Comparison of ENCODE assay signal across 8 cellular contexts in the genomic region with DNA sequence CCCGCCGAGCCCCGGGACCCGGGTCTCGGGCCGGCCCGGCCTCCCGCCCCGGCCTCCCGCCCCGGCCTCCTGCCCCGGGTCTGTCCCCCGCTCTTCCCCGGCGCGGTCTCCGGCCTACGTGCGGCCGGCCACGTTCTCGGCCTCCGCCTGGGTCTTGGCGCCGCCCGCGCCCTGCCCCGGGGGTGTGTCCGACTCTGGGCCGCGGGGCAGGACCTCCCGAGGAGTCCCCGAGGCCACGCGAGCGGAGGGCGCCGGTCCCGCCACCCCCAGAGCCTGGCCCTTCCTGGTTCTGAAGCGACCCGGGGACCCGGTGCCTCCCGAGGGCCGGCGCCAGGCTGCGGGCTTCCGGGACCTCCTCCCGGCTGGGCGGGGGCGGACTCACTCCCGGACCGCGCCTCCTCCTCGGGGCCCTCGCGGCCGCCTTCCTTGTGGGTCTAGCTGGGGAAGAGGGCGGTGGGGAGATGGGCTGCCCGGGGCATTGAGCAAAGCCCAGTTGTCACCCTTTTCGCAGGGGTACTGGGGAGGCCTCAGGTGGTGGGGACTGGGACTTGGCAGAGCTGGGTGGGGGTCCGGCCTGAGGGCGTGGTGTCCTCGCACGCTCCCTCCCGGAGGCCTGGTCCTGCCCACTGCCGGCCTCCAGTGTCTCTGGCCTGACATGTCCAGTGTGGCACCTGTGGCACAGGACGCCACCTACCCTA. TPM values are rescaled to one million over a fixed set of nuclear protein-coding genes. Genes with fewer than 3 reads are reported as not detected.
A peak's percentile ranks its signal among the peaks of the same experiment; 100 is the strongest.
DNase-seq lines count a peak whose midpoint lies in the region; ATAC-seq, FAIRE-seq and TF ChIP-seq lines count a peak whose summit lies in the region.

No MANE protein-coding gene starts in this region.

- H3K36me3 ChIP-seq in neural cell (ENCODE audit: insufficient read depth, low read length) (no peaks in the 10 kb centered on the region), thoracic aorta (no peaks in the 10 kb centered on the region)

- H3K9ac ChIP-seq in neural cell (ENCODE audit: low read length): peak overlapping the region; percentile 65

- no peaks in the 10 kb centered on the region for H3K79me2 ChIP-seq in neural cell (replicated peaks; ENCODE audit: insufficient read depth, low read length)

- H3K9me3 ChIP-seq in neural cell (ENCODE audit: low read length): no peaks in the 10 kb centered on the region
- no peaks in the 10 kb centered on the region for H3K9me3 ChIP-seq in thoracic aorta

- ATAC-seq in GM18858 (IDR thresholded peaks at IDR 0.05; ENCODE audit: unreplicated experiment): peak; percentile 22
- peak; percentile 32 for ATAC-seq in HG03280 (IDR thresholded peaks at IDR 0.05; ENCODE audit: unreplicated experiment)
- no peak for ATAC-seq in thoracic aorta (ENCODE audit: insufficient number of reproducible peaks, low FRiP score, low read depth)

- H3K4me1 ChIP-seq in thoracic aorta (ENCODE audit: control insufficient read depth in 1 of 2, low read depth in 2 of 2): peaks cover 28 to 57% of the 10 kb centered on the region in 2 donors

- H3K4me2 ChIP-seq in neural cell (ENCODE audit: low read length): no peak overlapping the region

- no peaks in the 10 kb centered on the region for H3K27me3 ChIP-seq in neural cell (ENCODE audit: insufficient read depth, low read depth, low read length)
- H3K27me3 ChIP-seq in thoracic aorta (replicated peaks; ENCODE audit: insufficient read depth): no peaks in the 10 kb centered on the region

- H3K4me3 ChIP-seq in fibroblast of villous mesenchyme (ENCODE audit: low read depth, low read length) (peak overlapping the region; percentile 75), neural cell (ENCODE audit: low read length) (peak overlapping the region; percentile 78), thoracic aorta (peak overlapping the region; percentile 83)

- FAIRE-seq in RCC 7860 (lab: Jason Lieb, UNC): no peak

- no peaks in the 10 kb centered on the region for H4K20me1 ChIP-seq in neural cell (ENCODE audit: insufficient read depth)

- H3K9me2 ChIP-seq in neural cell (ENCODE audit: insufficient read depth, low read length): no peaks in the 10 kb centered on the region

- no peak overlapping the region for H2AFZ ChIP-seq in neural cell (ENCODE audit: low read depth, low read length)

- TF ChIP-seq EP300 in neural cell (conservative IDR thresholded peaks at IDR 0.05; ENCODE audit: poor library complexity, severe bottlenecking): no peak

- H3F3A ChIP-seq in neural cell (ENCODE audit: insufficient read depth, low read length, poor library complexity, severe bottlenecking): no peaks in the 10 kb centered on the region

- peak; percentile 86 for DNase-seq in 8988T
- peak; percentile 7 for DNase-seq in RCC 7860 (ENCODE audit: low spot score)
- DNase-seq in activated effector memory CD4-positive, alpha-beta T cell treated with anti-CD3 and anti-CD28 coated beads, Interleukin-2, amount 50 U/mL, for 16 hours: peak; percentile 88
- peak; percentile 55 for DNase-seq in fibroblast of villous mesenchyme (ENCODE audit: low read depth)
- peak; percentile 23 for DNase-seq in thoracic aorta (ENCODE audit: low spot score)

- H3K27ac ChIP-seq in neural cell (ENCODE audit: low read length) (no peak overlapping the region), thoracic aorta (peak overlapping the region; percentile 74 to 77)

- TF ChIP-seq CTCF in fibroblast of villous mesenchyme (IDR thresholded peaks at IDR 0.05; ENCODE audit: insufficient read depth, low read depth, low read length) (no peak), neural cell (IDR thresholded peaks at IDR 0.05; ENCODE audit: poor library complexity, severe bottlenecking) (no peak), thoracic aorta (IDR thresholded peaks at IDR 0.05) (no peak)

- TF ChIP-seq RAD21 in neural cell (conservative IDR thresholded peaks at IDR 0.05): no peak

TF ChIP-seq in neural cell, 6 proteins besides CTCF, POLR2A, EP300 and RAD21:
- no peak for TF ChIP-seq POLR2AphosphoS5 (IDR thresholded peaks at IDR 0.05)
- TF ChIP-seq MXI1 (conservative IDR thresholded peaks at IDR 0.05; ENCODE audit: poor library complexity, severe bottlenecking): no peak
- no peak for TF ChIP-seq TAF1 (IDR thresholded peaks at IDR 0.05; ENCODE audit: low read depth)
- TF ChIP-seq REST (IDR thresholded peaks at IDR 0.05; ENCODE audit: borderline replicate concordance): no peak
- no peak for TF ChIP-seq SMC3 (conservative IDR thresholded peaks at IDR 0.05; ENCODE audit: poor library complexity)
- TF ChIP-seq EZH2 (IDR thresholded peaks at IDR 0.05; ENCODE audit: borderline replicate concordance, insufficient read depth, low read length, poor library complexity, severe bottlenecking): no peak
TF ChIP-seq in neural cell: peak in this region for 0.

RNA-seq across cellular contexts. Expression of gene PFKL, which starts 0.6 kb away (rescaled TPM):
- 106 and 109 TPM in 2 replicates for total RNA-seq in fibroblast of villous mesenchyme
- polyA plus RNA-seq in neural cell: 79.6 and 94.4 TPM in 2 replicates
- polyA minus RNA-seq in neural cell: 66.6 and 81.6 TPM in 2 replicates
- total RNA-seq in thoracic aorta: 100 to 1,000 TPM in 1 of 2 donors, 10 to 100 TPM in 1; 91.0 to 119 TPM

RNA-seq across cellular contexts. Expression of gene AIRE, which starts 14.7 kb away (rescaled TPM):
- total RNA-seq in fibroblast of villous mesenchyme (under 0.01 TPM in 1 of 2 replicates, not detected in the other), thoracic aorta (not detected)
- polyA plus RNA-seq in neural cell: not detected in 2 replicates
- polyA minus RNA-seq in neural cell: not detected in 2 replicates

RNA-seq across cellular contexts. Expression of gene DNMT3L, which starts 38.7 kb away (rescaled TPM):
- total RNA-seq in fibroblast of villous mesenchyme (not detected in 2 replicates), thoracic aorta (not detected)
- polyA plus RNA-seq in neural cell: not detected in 2 replicates
- not detected in 2 replicates for polyA minus RNA-seq in neural cell

RNA-seq across cellular contexts. Expression of gene CFAP410, which starts 38.8 kb away (rescaled TPM):
- total RNA-seq in fibroblast of villous mesenchyme: 9.5 and 17.4 TPM in 2 replicates
- polyA plus RNA-seq in neural cell: 36.0 and 36.5 TPM in 2 replicates
- polyA minus RNA-seq in neural cell: 10.9 and 11.4 TPM in 2 replicates
- 10 to 100 TPM; 48.8 to 51.3 TPM for total RNA-seq in thoracic aorta

RNA-seq across cellular contexts. Expression of gene TRPM2, which starts 53.0 kb away (rescaled TPM):
- total RNA-seq in fibroblast of villous mesenchyme: under 0.01 and 0.32 TPM in 2 replicates
- polyA plus RNA-seq in neural cell: 0.14 and 0.16 TPM in 2 replicates
- 0.24 TPM in 1 of 2 replicates, not detected in the other for polyA minus RNA-seq in neural cell
- total RNA-seq in thoracic aorta: 10 to 100 TPM; 10.4 to 12.9 TPM

Comparison
In these comparisons a context has a peak if more than half of its experiments do, and no peak if none do; other contexts are left out.
1. DNase-seq: peak in every context shown above with its lines; median percentile 88 in activated effector memory CD4-positive, alpha-beta T cell treated with anti-CD3 and anti-CD28 coated beads, Interleukin-2, amount 50 U/mL, for 16 hours; 86 in 8988T; 55 in fibroblast of villous mesenchyme; 23 in thoracic aorta; 7 in RCC 7860.